ENCODE assay signal across 18 cellular contexts in genomic region chr7:93910076-93910994, GRCh38. TPM values are rescaled to one million over a fixed set of nuclear protein-coding genes. Genes with fewer than 3 reads are reported as not detected.
DNase-seq lines count a peak whose midpoint lies in the region; ATAC-seq, FAIRE-seq and TF ChIP-seq lines count a peak whose summit lies in the region.
"Had no signal": no experiment of that assay in that cellular context is flagged by ENCODE, and none has a peak within 500 bp of the region (broad histone marks: within the 10 kb centered on the region; RNA-seq: fewer than 3 reads in every experiment).

No MANE protein-coding gene starts in this region.

- no peak for FAIRE-seq in HepG2 (lab: Jason Lieb, UNC)
- FAIRE-seq: GM12891 had no signal

- no peaks in the 10 kb centered on the region for H3K4me1 ChIP-seq in liver (ENCODE audit: control insufficient read depth in 4 of 4, insufficient read depth in 4 of 4, low read length in 3 of 4)
- no peaks in the 10 kb centered on the region for H3K4me1 ChIP-seq in HepG2 (ENCODE audit: insufficient read depth, low read length)
- peaks cover 0 to 18% (median 0%) of the 10 kb centered on the region in 3 donors for H3K4me1 ChIP-seq in esophagus squamous epithelium

- H4K20me1 ChIP-seq in HepG2 (ENCODE audit: insufficient read depth, low read length), result no peaks in the 10 kb centered on the region

- H3K4me2 ChIP-seq in HepG2 (ENCODE audit: low read depth, low read length), result no peak overlapping the region
- H3K4me2 ChIP-seq: KMS-11, PC-9 had no signal

- in situ Hi-C loops in HepG2 (cut with HindIII; ENCODE audit: extremely low pct_ligation_motif_present, low pct_unique_long_range_greater_than_20kb), result no loop called here

- TF ChIP-seq CTCF in liver (IDR thresholded peaks at IDR 0.05; ENCODE audit: low read depth, low read length, missing input control) (no peak), HepG2 (CRISPR knock-in tag; IDR thresholded peaks at IDR 0.05) (no peak), esophagus squamous epithelium (IDR thresholded peaks at IDR 0.05) (no peak)

- H3K79me2 ChIP-seq in HepG2 (ENCODE audit: insufficient read depth, low read length), result no peaks in the 10 kb centered on the region

- no peak overlapping the region for H2AFZ ChIP-seq in HepG2 (ENCODE audit: low read length)
- H2AFZ ChIP-seq: PC-9 had no signal

- DNase-seq in HepG2 (ENCODE audit: low spot score) (no peak), esophagus squamous epithelium (lab: John Stamatoyannopoulos, UW) (no peak), mucosa of gallbladder (ENCODE audit: low spot score) (peak; percentile 40)
- DNase-seq in stimulated activated CD4-positive, alpha-beta T cell treated with anti-CD3 and anti-CD28 coated beads, Interleukin-12 subunit alpha, Interleukin-12 subunit beta, amount 100 ng/mL, for 4 hours, result no peak
- DNase-seq in activated CD8-positive, alpha-beta memory T cell treated with anti-CD3 and anti-CD28 coated beads, Interleukin-2, amount 50 U/mL, for 4 hours, result no peak
- DNase-seq in activated effector memory CD4-positive, alpha-beta T cell treated with anti-CD3 and anti-CD28 coated beads, Interleukin-2, amount 50 U/mL, for 16 hours, result no peak
- DNase-seq: activated CD4-positive, alpha-beta memory T cell treated with anti-CD3 and anti-CD28 coated beads for 36 hours; activated naive CD4-positive, alpha-beta T cell treated with anti-CD3 and anti-CD28 coated beads for 36 hours; glutamatergic neuron; H9; NCI-H2171; PC-9 had no signal

- BruUV-seq in HepG2 (replicated peaks; lab: Mats Ljungman, UMichigan), result no TSS peak

- POLR2A ChIA-PET in HepG2 (lab: Yijun Ruan, JAX), result no interaction called here

- no peaks in the 10 kb centered on the region for H3K9me3 ChIP-seq in liver (ENCODE audit: control insufficient read depth in 4 of 4, low read length in 3 of 4)
- no peaks in the 10 kb centered on the region for H3K9me3 ChIP-seq in HepG2 (ENCODE audit: low read length)
- no peaks in the 10 kb centered on the region for H3K9me3 ChIP-seq in esophagus squamous epithelium

- H3K27me3 ChIP-seq in liver (ENCODE audit: control insufficient read depth in 4 of 4, insufficient read depth in 4 of 4, low read length in 3 of 4) (no peaks in the 10 kb centered on the region), HepG2 (ENCODE audit: control insufficient read depth in 1 of 2, insufficient read depth in 2 of 2, low read length in 2 of 2) (no peaks in the 10 kb centered on the region), esophagus squamous epithelium (no peaks in the 10 kb centered on the region)

- H3K36me3 ChIP-seq in liver (ENCODE audit: control insufficient read depth in 4 of 4, insufficient read depth in 3 of 4, low read depth in 1 of 4, low read length in 3 of 4) (no peaks in the 10 kb centered on the region), HepG2 (replicated peaks in 1 of 2; ENCODE audit: control insufficient read depth in 1 of 2, insufficient read depth in 2 of 2, low read length in 2 of 2) (no peaks in the 10 kb centered on the region), esophagus squamous epithelium (no peaks in the 10 kb centered on the region)

- no peak overlapping the region for H3K9ac ChIP-seq in liver (ENCODE audit: low read depth in 1 of 2, low read length in 2 of 2)
- no peak overlapping the region for H3K9ac ChIP-seq in HepG2 (ENCODE audit: insufficient read depth, low read depth, low read length)
- H3K9ac ChIP-seq: KMS-11 had no signal

- TF ChIP-seq POLR2A in HepG2 (IDR thresholded peaks at IDR 0.05; ENCODE audit: insufficient read depth in 1 of 2, low read depth in 2 of 2, low read length in 2 of 2) (no peak), esophagus squamous epithelium (IDR thresholded peaks at IDR 0.05) (no peak)

- intact Hi-C loops in HepG2 (cut with micrococcal nuclease; ENCODE audit: unreplicated experiment) (no loop called here), esophagus squamous epithelium (cut with DNase I) (no loop called here)

- WGBS in liver, result 58% methylated on average over 3 of the region's 3 CpGs
- 2% methylated on average over 3 of the region's 3 CpGs for WGBS in HepG2 (ENCODE audit: low lambda C conversion rate)
- WGBS in esophagus squamous epithelium, 2 donors, result 12 to 37% methylated on average over 3 of the region's 3 CpGs

- TF ChIP-seq RAD21 in liver (IDR thresholded peaks at IDR 0.05) (no peak), HepG2 (CRISPR knock-in tag; IDR thresholded peaks at IDR 0.05) (no peak)

- no peak for ATAC-seq in HepG2
- no peak for ATAC-seq in HG03520 (IDR thresholded peaks at IDR 0.05; ENCODE audit: unreplicated experiment)

- H3K27ac ChIP-seq in liver (ENCODE audit: low read depth in 1 of 2, low read length in 2 of 2) (no peak overlapping the region), HepG2 (ENCODE audit: extremely low read length, insufficient read depth, low read length) (no peak overlapping the region), esophagus squamous epithelium (peak overlapping the region in 3 of 4 donors; percentile 15 to 47 (median 17))
- H3K27ac ChIP-seq: KMS-11, PC-9 had no signal

- H3K4me3 ChIP-seq in liver (ENCODE audit: low read depth in 1 of 3, low read length in 3 of 3), result no peak overlapping the region
- H3K4me3 ChIP-seq in HepG2 (replicated peaks in 1 of 3; ENCODE audit: insufficient read depth in 1 of 3, low read depth in 2 of 3, low read length in 3 of 3), result no peak overlapping the region
- H3K4me3 ChIP-seq in esophagus squamous epithelium, result no peak overlapping the region
- H3K4me3 ChIP-seq: PC-9 had no signal

- CTCF ChIA-PET in HepG2 (lab: Yijun Ruan, JAX; ENCODE audit: low intra/inter-chr PET ratio, low total read pairs), result no interaction called here

- TF ChIP-seq EP300 in HepG2 (IDR thresholded peaks at IDR 0.05; ENCODE audit: low read depth in 2 of 2, low read length in 2 of 2), result no peak
- TF ChIP-seq EP300 in HepG2 (CRISPR knock-in tag; IDR thresholded peaks at IDR 0.05; ENCODE audit: borderline replicate concordance), result no peak

RNA-seq across cellular contexts. Expression of gene GNGT1, which starts 4.0 kb away (rescaled TPM):
- total RNA-seq in liver (not detected), HepG2 (2016; rRNA removed; fragmentation: Illumina TruSeq; extraction: Trizol) (not detected in 2 replicates), esophagus squamous epithelium (not detected), mucosa of gallbladder (not detected)
- polyA plus RNA-seq in liver (not detected), HepG2 (2011; rRNA removed) (not detected in 2 replicates)
- total RNA-seq in HepG2 (2016; cell fraction: cytosol; rRNA removed; fragmentation: Illumina TruSeq; extraction: Trizol; ENCODE audit: low read depth), result not detected in 2 replicates
- not detected in 2 replicates for total RNA-seq in HepG2 (2016; cell fraction: insoluble cytoplasmic fraction; rRNA removed; fragmentation: Illumina TruSeq; extraction: Trizol)
- not detected in 2 replicates for total RNA-seq in HepG2 (2016; cell fraction: membrane; rRNA removed; fragmentation: Illumina TruSeq; extraction: Trizol)
- total RNA-seq in HepG2 (2016; cell fraction: nucleus; rRNA removed; fragmentation: Illumina TruSeq; extraction: Trizol), result not detected in 2 replicates
- polyA plus RNA-seq in HepG2 (2011; cell fraction: cytosol; rRNA removed), result not detected in 2 replicates
- not detected in 2 replicates for polyA plus RNA-seq in HepG2 (2011; cell fraction: nucleus; rRNA removed)
- polyA plus RNA-seq in HepG2 (2012), result not detected in 2 replicates
- polyA plus RNA-seq in HepG2 (2016; cell fraction: cytosol; fragmentation: Illumina TruSeq; extraction: Trizol; ENCODE audit: low read depth), result not detected in 2 replicates
- not detected in 2 replicates for polyA plus RNA-seq in HepG2 (2016; cell fraction: insoluble cytoplasmic fraction; fragmentation: Illumina TruSeq; extraction: Trizol; ENCODE audit: low read depth)
- not detected in 2 replicates for polyA plus RNA-seq in HepG2 (2016; cell fraction: membrane; fragmentation: Illumina TruSeq; extraction: Trizol; ENCODE audit: low read depth)
- not detected in 2 replicates for polyA plus RNA-seq in HepG2 (2016; cell fraction: nucleus; fragmentation: Illumina TruSeq; extraction: Trizol; ENCODE audit: insufficient read depth, low read depth)
- 1.9 TPM in 1 of 2 replicates, not detected in the other for polyA minus RNA-seq in HepG2 (2011; rRNA and poly(A)+ RNA removed; ENCODE audit: low replicate concordance)
- not detected in 2 replicates for polyA minus RNA-seq in HepG2 (2011; cell fraction: cytosol; rRNA and poly(A)+ RNA removed)
- not detected in 2 replicates for polyA minus RNA-seq in HepG2 (2011; cell fraction: nucleus; rRNA and poly(A)+ RNA removed)
- total RNA-seq: activated CD4-positive, alpha-beta memory T cell treated with anti-CD3 and anti-CD28 coated beads for 36 hours; activated naive CD4-positive, alpha-beta T cell treated with anti-CD3 and anti-CD28 coated beads for 36 hours; lung microvascular endothelial cell; PC-9; T-helper 2 cell treated with Interferon-gamma antibody and Interleukin-4, amounts not matched to agents 100 ng/mL and 5 ng/mL, for 36 hours had no signal

RNA-seq across cellular contexts. Expression of gene GNG11, which starts 11.2 kb away (rescaled TPM):
- total RNA-seq in liver (1 to 10 TPM; 4.0 to 5.2 TPM), HepG2 (2016; rRNA removed; fragmentation: Illumina TruSeq; extraction: Trizol) (not detected in 2 replicates), esophagus squamous epithelium (10 to 100 TPM in 1 of 4 donors, 1 to 10 TPM in 2, under 1 TPM in 1; 0.61 to 13.9 (median 4.1) TPM), mucosa of gallbladder (13.4 TPM)
- polyA plus RNA-seq in liver (10 to 100 TPM in 1 of 2 donors, 1 to 10 TPM in 1; 7.0 to 11.1 TPM), HepG2 (2011; rRNA removed) (not detected in 2 replicates)
- not detected in 2 replicates for total RNA-seq in HepG2 (2016; cell fraction: cytosol; rRNA removed; fragmentation: Illumina TruSeq; extraction: Trizol; ENCODE audit: low read depth)
- total RNA-seq in HepG2 (2016; cell fraction: insoluble cytoplasmic fraction; rRNA removed; fragmentation: Illumina TruSeq; extraction: Trizol), result not detected in 2 replicates
- total RNA-seq in HepG2 (2016; cell fraction: membrane; rRNA removed; fragmentation: Illumina TruSeq; extraction: Trizol), result not detected in 2 replicates
- not detected in 2 replicates for total RNA-seq in HepG2 (2016; cell fraction: nucleus; rRNA removed; fragmentation: Illumina TruSeq; extraction: Trizol)
- polyA plus RNA-seq in HepG2 (2011; cell fraction: cytosol; rRNA removed), result not detected in 2 replicates
- polyA plus RNA-seq in HepG2 (2011; cell fraction: nucleus; rRNA removed), result not detected in 2 replicates
- not detected in 2 replicates for polyA plus RNA-seq in HepG2 (2012)
- polyA plus RNA-seq in HepG2 (2016; cell fraction: cytosol; fragmentation: Illumina TruSeq; extraction: Trizol; ENCODE audit: low read depth), result not detected in 2 replicates
- not detected in 2 replicates for polyA plus RNA-seq in HepG2 (2016; cell fraction: insoluble cytoplasmic fraction; fragmentation: Illumina TruSeq; extraction: Trizol; ENCODE audit: low read depth)
- not detected in 2 replicates for polyA plus RNA-seq in HepG2 (2016; cell fraction: membrane; fragmentation: Illumina TruSeq; extraction: Trizol; ENCODE audit: low read depth)
- not detected in 2 replicates for polyA plus RNA-seq in HepG2 (2016; cell fraction: nucleus; fragmentation: Illumina TruSeq; extraction: Trizol; ENCODE audit: insufficient read depth, low read depth)
- polyA minus RNA-seq in HepG2 (2011; rRNA and poly(A)+ RNA removed; ENCODE audit: low replicate concordance), result 1.2 TPM in 1 of 2 replicates, not detected in the other
- polyA minus RNA-seq in HepG2 (2011; cell fraction: cytosol; rRNA and poly(A)+ RNA removed), result not detected in 2 replicates
- polyA minus RNA-seq in HepG2 (2011; cell fraction: nucleus; rRNA and poly(A)+ RNA removed), result not detected in 2 replicates
- total RNA-seq: activated CD4-positive, alpha-beta memory T cell treated with anti-CD3 and anti-CD28 coated beads for 36 hours; activated naive CD4-positive, alpha-beta T cell treated with anti-CD3 and anti-CD28 coated beads for 36 hours; T-helper 2 cell treated with Interferon-gamma antibody and Interleukin-4, amounts not matched to agents 100 ng/mL and 5 ng/mL, for 36 hours had no signal

RNA-seq across cellular contexts. Expression of gene TFPI2, which starts 19.8 kb away (rescaled TPM):
- total RNA-seq in liver, result 1 to 10 TPM; 1.5 to 9.1 TPM
- polyA plus RNA-seq in liver, result 1 to 10 TPM; 1.4 to 5.7 TPM
- 0.22 and 0.24 TPM in 2 replicates for total RNA-seq in HepG2 (2016; rRNA removed; fragmentation: Illumina TruSeq; extraction: Trizol)
- total RNA-seq in HepG2 (2016; cell fraction: cytosol; rRNA removed; fragmentation: Illumina TruSeq; extraction: Trizol; ENCODE audit: low read depth), result 0.40 TPM in 1 of 2 replicates, not detected in the other
- 0.16 and 0.37 TPM in 2 replicates for total RNA-seq in HepG2 (2016; cell fraction: insoluble cytoplasmic fraction; rRNA removed; fragmentation: Illumina TruSeq; extraction: Trizol)
- not detected in 2 replicates for total RNA-seq in HepG2 (2016; cell fraction: membrane; rRNA removed; fragmentation: Illumina TruSeq; extraction: Trizol)
- 0.47 and 1.5 TPM in 2 replicates for total RNA-seq in HepG2 (2016; cell fraction: nucleus; rRNA removed; fragmentation: Illumina TruSeq; extraction: Trizol)
- polyA plus RNA-seq in HepG2 (2011; rRNA removed), result 0.10 and 0.16 TPM in 2 replicates
- polyA plus RNA-seq in HepG2 (2011; cell fraction: cytosol; rRNA removed), result 0.13 and 0.17 TPM in 2 replicates
- not detected in 2 replicates for polyA plus RNA-seq in HepG2 (2011; cell fraction: nucleus; rRNA removed)
- 0.20 TPM in 1 of 2 replicates, not detected in the other for polyA plus RNA-seq in HepG2 (2012)
- polyA plus RNA-seq in HepG2 (2016; cell fraction: cytosol; fragmentation: Illumina TruSeq; extraction: Trizol; ENCODE audit: low read depth), result 0.19 and 0.36 TPM in 2 replicates
- polyA plus RNA-seq in HepG2 (2016; cell fraction: insoluble cytoplasmic fraction; fragmentation: Illumina TruSeq; extraction: Trizol; ENCODE audit: low read depth), result 0.76 and 0.99 TPM in 2 replicates
- 0.44 and 0.47 TPM in 2 replicates for polyA plus RNA-seq in HepG2 (2016; cell fraction: membrane; fragmentation: Illumina TruSeq; extraction: Trizol; ENCODE audit: low read depth)
- 0.59 and 1.8 TPM in 2 replicates for polyA plus RNA-seq in HepG2 (2016; cell fraction: nucleus; fragmentation: Illumina TruSeq; extraction: Trizol; ENCODE audit: insufficient read depth, low read depth)
- polyA minus RNA-seq in HepG2 (2011; rRNA and poly(A)+ RNA removed; ENCODE audit: low replicate concordance), result not detected in 2 replicates
- not detected in 2 replicates for polyA minus RNA-seq in HepG2 (2011; cell fraction: cytosol; rRNA and poly(A)+ RNA removed)
- not detected in 2 replicates for polyA minus RNA-seq in HepG2 (2011; cell fraction: nucleus; rRNA and poly(A)+ RNA removed)
- 1 to 10 TPM in 1 of 4 donors, under 1 TPM in 2, not detected in 1; 0.67 to 1.9 (median 0.95) TPM for total RNA-seq in esophagus squamous epithelium
- total RNA-seq in mucosa of gallbladder, result 4.0 TPM
- total RNA-seq: activated CD4-positive, alpha-beta memory T cell treated with anti-CD3 and anti-CD28 coated beads for 36 hours; activated naive CD4-positive, alpha-beta T cell treated with anti-CD3 and anti-CD28 coated beads for 36 hours; T-helper 2 cell treated with Interferon-gamma antibody and Interleukin-4, amounts not matched to agents 100 ng/mL and 5 ng/mL, for 36 hours had no signal

Comparison
In these comparisons a context has a peak if more than half of its experiments do, and no peak if none do; other contexts are left out.
1. H3K27ac ChIP-seq: peak in esophagus squamous epithelium (3 of 4); none in liver (0 of 2) and HepG2 (single experiment).